Comparison of ENCODE assay signal across 25 cellular contexts in the genomic region with DNA sequence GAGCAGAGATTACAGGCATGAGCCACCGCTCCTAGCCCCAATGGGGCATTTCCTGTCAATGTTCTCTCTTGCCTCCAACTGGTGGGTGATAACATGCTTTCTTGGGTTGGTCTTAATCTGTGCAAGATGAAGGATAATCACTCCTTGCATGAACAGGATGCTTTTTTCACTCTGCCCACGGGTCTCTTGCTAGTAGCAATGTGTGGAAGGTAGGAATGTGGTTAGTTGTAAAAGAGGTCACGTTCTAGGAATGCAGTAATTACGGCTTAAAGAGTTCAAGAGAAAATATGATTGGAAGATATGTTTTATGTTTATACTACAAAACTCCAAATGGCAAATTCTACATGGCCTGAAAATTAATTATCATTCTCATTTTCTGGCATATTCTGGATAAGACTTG. TPM values are rescaled to one million over a fixed set of nuclear protein-coding genes. Genes with fewer than 3 reads are reported as not detected.
"Had no signal": no experiment of that assay in that cellular context is flagged by ENCODE, and none has a peak within 500 bp of the region (broad histone marks: within the 10 kb centered on the region; RNA-seq: fewer than 3 reads in every experiment).

No MANE protein-coding gene starts in this region.

- H3K9me3 Mint-ChIP-seq: dendritic cell treated with granulocyte-macrophage colony-stimulating factor and Interleukin-4, amounts not matched to agents 40 ng/mL and 50 ng/mL, for 4 days; effector memory CD8-positive, alpha-beta T cell; naive thymus-derived CD8-positive, alpha-beta T cell had no signal

- H3K27me3 ChIP-seq: heart left ventricle, ovary, right atrium auricular region, sigmoid colon, stomach, transverse colon had no signal

- DNase-seq: effector memory CD8-positive, alpha-beta T cell; foreskin melanocyte; heart left ventricle; hippocampal formation; mammary epithelial cell; mucosa of descending colon; naive thymus-derived CD8-positive, alpha-beta T cell; ovary; sigmoid colon; stimulated activated CD4-positive, alpha-beta T cell treated with anti-CD3 and anti-CD28 coated beads, Interleukin-2, amount 100 ng/mL, for 24 hours; stimulated activated naive CD4-positive, alpha-beta T cell; stomach; substantia nigra; transverse colon had no signal

- H3K27ac ChIP-seq: esophagus muscularis mucosa, ovary, right atrium auricular region, sigmoid colon, stomach, thoracic aorta, transverse colon had no signal

- H3K9me3 ChIP-seq: mucosa of descending colon, ovary, right atrium auricular region, sigmoid colon, thoracic aorta, transverse colon had no signal

- H3K4me1 ChIP-seq: esophagus muscularis mucosa, right atrium auricular region, sigmoid colon, stomach, transverse colon had no signal

- H3K27ac Mint-ChIP-seq: dendritic cell treated with granulocyte-macrophage colony-stimulating factor and Interleukin-4, amounts not matched to agents 40 ng/mL and 50 ng/mL, for 4 days; effector memory CD8-positive, alpha-beta T cell; naive thymus-derived CD8-positive, alpha-beta T cell had no signal

- H3K27me3 Mint-ChIP-seq: effector memory CD8-positive, alpha-beta T cell had no signal

- H3K4me3 Mint-ChIP-seq: dendritic cell treated with granulocyte-macrophage colony-stimulating factor and Interleukin-4, amounts not matched to agents 40 ng/mL and 50 ng/mL, for 4 days; effector memory CD8-positive, alpha-beta T cell; naive thymus-derived CD8-positive, alpha-beta T cell had no signal

- H3K4me3 ChIP-seq: esophagus muscularis mucosa, heart left ventricle, mucosa of descending colon, ovary, right atrium auricular region, sigmoid colon, skin epidermis, stomach, thoracic aorta, transverse colon had no signal

- ATAC-seq: effector memory CD8-positive, alpha-beta T cell; heart left ventricle; left lobe of liver; mucosa of descending colon; naive thymus-derived CD8-positive, alpha-beta T cell had no signal

- H3K36me3 ChIP-seq: esophagus muscularis mucosa, heart left ventricle, ovary, right atrium auricular region, sigmoid colon, stomach, thoracic aorta, transverse colon had no signal

- H3K36me3 Mint-ChIP-seq: naive thymus-derived CD8-positive, alpha-beta T cell had no signal

RNA-seq across cellular contexts. Expression of a gene that starts 10.5 kb away (rescaled TPM):
- total RNA-seq: esophagus muscularis mucosa, lower leg skin, mesenteric fat pad, right atrium auricular region, sigmoid colon, stomach, thoracic aorta, transverse colon, urinary bladder had no signal
- polyA plus RNA-seq: heart left ventricle, mammary epithelial cell, neural cell, stomach had no signal

RNA-seq across cellular contexts. Expression of a gene that starts 45.0 kb away (rescaled TPM):
- total RNA-seq: esophagus muscularis mucosa; heart left ventricle; left lobe of liver; lower leg skin; mammary epithelial cell; mesenteric fat pad; mucosa of descending colon; naive thymus-derived CD8-positive, alpha-beta T cell; ovary; posterior vena cava; right atrium auricular region; sigmoid colon; stomach; thoracic aorta; transverse colon; urinary bladder had no signal
- polyA plus RNA-seq: heart left ventricle; mammary epithelial cell; naive thymus-derived CD8-positive, alpha-beta T cell; neural cell; ovary; sigmoid colon; stomach; urinary bladder had no signal
